Comparison of ENCODE assay signal across 9 cellular contexts in genomic region chr6:48272518-48272917, GRCh38.
"Had no signal": no experiment of that assay in that cellular context is flagged by ENCODE, and none has a peak within 500 bp of the region (broad histone marks: within the 10 kb centered on the region; RNA-seq: fewer than 3 reads in every experiment).

No MANE protein-coding gene starts in this region.

- FAIRE-seq: HTR-8/SVneo had no signal

- ATAC-seq: HCT116 had no signal

- DNase-seq: GM23248, GOT3, H7, HFFc6, KBM-7 had no signal

- H3K9ac ChIP-seq: GM23248, KMS-11 had no signal

- H3K4me1 ChIP-seq: HAP-1 had no signal

- H3K27ac ChIP-seq: GM23248, KMS-11 had no signal

- H3K4me3 ChIP-seq: GM23248, HAP-1 had no signal

- H3K36me3 ChIP-seq: HAP-1 had no signal

- H3K9me3 ChIP-seq: HAP-1 had no signal

- H3K4me2 ChIP-seq: KMS-11 had no signal

- H2AFZ ChIP-seq: GM23248 had no signal

- H3K4me3 Mint-ChIP-seq: HFFc6 had no signal

- H3K27ac Mint-ChIP-seq: HFFc6 had no signal
